In genomic region chr2:237689569-237690131, GRCh38 we compare ENCODE assay signal across 9 cellular contexts.
DNase-seq lines count a peak whose midpoint lies in the region; ATAC-seq and TF ChIP-seq lines count a peak whose summit lies in the region.
"Had no signal": no experiment of that assay in that cellular context is flagged by ENCODE, and none has a peak within 500 bp of the region (broad histone marks: within the 10 kb centered on the region; RNA-seq: fewer than 3 reads in every experiment).

No MANE protein-coding gene starts in this region.

- H3K4me1 ChIP-seq in adipocyte (ENCODE audit: control insufficient read depth, insufficient read depth, low read length) (peaks cover 45% of the 10 kb centered on the region), left lung (peaks cover 26 to 71% of the 10 kb centered on the region in 2 donors), tibial nerve (peaks cover 0 to 71% (median 41%) of the 10 kb centered on the region in 4 donors)

- intact Hi-C loops in left lung (cut with DNase I), result loop anchor here in 1 of 2 donors (10.0 kb wide), 1 partner anchor 55 kb away; no protein-coding TSS in a partner anchor

- TF ChIP-seq POLR2A in tibial nerve (IDR thresholded peaks at IDR 0.05), result no peak

- H3K36me3 Mint-ChIP-seq in activated T-cell treated with anti-CD3 and anti-CD28 coated beads, Interleukin-2, amount 50 U/mL, for 24 hours (ENCODE audit: low read depth), result peaks cover 21% of the 10 kb centered on the region

- no peaks in the 10 kb centered on the region for H3K27me3 ChIP-seq in adipocyte (replicated peaks; ENCODE audit: control insufficient read depth, insufficient read depth, low read length)
- no peaks in the 10 kb centered on the region for H3K27me3 ChIP-seq in left lung
- H3K27me3 ChIP-seq in tibial nerve, result no peaks in the 10 kb centered on the region

- H3K4me1 Mint-ChIP-seq in activated T-cell treated with anti-CD3 and anti-CD28 coated beads, Interleukin-2, amount 50 U/mL, for 24 hours (ENCODE audit: low read depth), result peaks cover 63% of the 10 kb centered on the region

- TF ChIP-seq CTCF in left lung (IDR thresholded peaks at IDR 0.05), result no peak
- no peak for TF ChIP-seq CTCF in tibial nerve (IDR thresholded peaks at IDR 0.05)

- ATAC-seq in left lung, result no peak

- H3K27ac ChIP-seq in left lung (peak overlapping the region; percentile 77 to 94), tibial nerve (peak overlapping the region in 3 of 4 donors; percentile 21 to 97 (median 93))

- H3K4me3 Mint-ChIP-seq in activated T-cell treated with anti-CD3 and anti-CD28 coated beads, Interleukin-2, amount 50 U/mL, for 24 hours, result no peak overlapping the region

- H3K9me3 Mint-ChIP-seq in activated T-cell treated with anti-CD3 and anti-CD28 coated beads, Interleukin-2, amount 50 U/mL, for 24 hours, result no peaks in the 10 kb centered on the region

- TF ChIP-seq EP300 in tibial nerve (IDR thresholded peaks at IDR 0.05), result no peak

- H3K27ac Mint-ChIP-seq in activated T-cell treated with anti-CD3 and anti-CD28 coated beads, Interleukin-2, amount 50 U/mL, for 24 hours, result peak overlapping the region; percentile 44

- whole genome bisulfite sequencing in tibial nerve, 2 donors, result 75 to 78% methylated on average over 5 of the region's 5 CpGs

- H3K9me3 ChIP-seq in adipocyte (ENCODE audit: control insufficient read depth, low read length) (no peaks in the 10 kb centered on the region), left lung (no peaks in the 10 kb centered on the region), tibial nerve (no peaks in the 10 kb centered on the region)

- DNase-seq in activated T-cell treated with anti-CD3 and anti-CD28 coated beads, Interleukin-2, amount 50 U/mL, for 24 hours, result no peak
- DNase-seq in activated T-cell treated with anti-CD3 and anti-CD28 coated beads for 4 hours (no peak), adipocyte (ENCODE audit: low read depth) (peak; percentile 42), left lung (peak in 1 of 2 donors; percentile 79), tibial nerve (ENCODE audit: low spot score in 2 of 2) (no peak), iPS-NIHi11 (ENCODE audit: low spot score) (no peak), DMS53 treated with DMSO at 0.1 percent for 48 hours (lab: John Stamatoyannopoulos, UW; ENCODE audit: unreplicated experiment) (no peak), ureter (ENCODE audit: low spot score) (no peak)
- DNase-seq: NCI-H1105 had no signal

- no peak overlapping the region for H3K4me3 ChIP-seq in adipocyte (ENCODE audit: low read length)
- no peak overlapping the region for H3K4me3 ChIP-seq in left lung
- H3K4me3 ChIP-seq in tibial nerve, result no peak overlapping the region

- H3K9ac ChIP-seq in adipocyte (ENCODE audit: low read length), result no peak overlapping the region

- no peaks in the 10 kb centered on the region for H3K27me3 Mint-ChIP-seq in activated T-cell treated with anti-CD3 and anti-CD28 coated beads, Interleukin-2, amount 50 U/mL, for 24 hours

- H3K36me3 ChIP-seq in adipocyte (ENCODE audit: control insufficient read depth, insufficient read depth, low read length, severe bottlenecking) (no peaks in the 10 kb centered on the region), left lung (no peaks in the 10 kb centered on the region), tibial nerve (no peaks in the 10 kb centered on the region)
